Comparison of ENCODE assay signal across 1 cellular context in genomic region chr17:47287068-47287467, GRCh38.
TF ChIP-seq lines count a peak whose summit lies in the region.

No MANE protein-coding gene starts in this region.

TF ChIP-seq in GM12878, 131 proteins besides CTCF, POLR2A, EP300 and RAD21:
- no peak for TF ChIP-seq PRDM15 (CRISPR knock-in tag; IDR thresholded peaks at IDR 0.05)
- no peak for TF ChIP-seq PAX5 (IDR thresholded peaks at IDR 0.05; ENCODE audit: borderline replicate concordance, low read depth, low read length)
- no peak for TF ChIP-seq SUPT20H (IDR thresholded peaks at IDR 0.05; ENCODE audit: borderline replicate concordance, control insufficient read depth, low read depth, low read length)
- TF ChIP-seq JUND (IDR thresholded peaks at IDR 0.05; ENCODE audit: low read depth, low read length): no peak
- TF ChIP-seq MEF2A (IDR thresholded peaks at IDR 0.05; ENCODE audit: insufficient read depth, low read depth, low read length): no peak
- no peak for TF ChIP-seq IKZF1 (conservative IDR thresholded peaks at IDR 0.05)
- no peak for TF ChIP-seq RELA (IDR thresholded peaks at IDR 0.05; ENCODE audit: borderline replicate concordance, partially characterized antibody)
- TF ChIP-seq FOXM1 (IDR thresholded peaks at IDR 0.05; ENCODE audit: low read depth, low read length): no peak
- TF ChIP-seq, protein P1, sequence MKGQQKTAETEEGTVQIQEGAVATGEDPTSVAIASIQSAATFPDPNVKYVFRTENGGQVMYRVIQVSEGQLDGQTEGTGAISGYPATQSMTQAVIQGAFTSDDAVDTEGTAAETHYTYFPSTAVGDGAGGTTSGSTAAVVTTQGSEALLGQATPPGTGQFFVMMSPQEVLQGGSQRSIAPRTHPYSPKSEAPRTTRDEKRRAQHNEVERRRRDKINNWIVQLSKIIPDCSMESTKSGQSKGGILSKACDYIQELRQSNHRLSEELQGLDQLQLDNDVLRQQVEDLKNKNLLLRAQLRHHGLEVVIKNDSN (IDR thresholded peaks at IDR 0.05; ENCODE audit: borderline replicate concordance, extremely low read length, insufficient read depth, low read depth, low read length): no peak
- TF ChIP-seq POU2F2 (IDR thresholded peaks at IDR 0.05; ENCODE audit: borderline replicate concordance, low read depth, low read length): peak; percentile 13; the same call in 1 of the 3 replicates
- no peak for TF ChIP-seq ZBTB40 (IDR thresholded peaks at IDR 0.05; ENCODE audit: borderline replicate concordance)
- peak; percentile 45; the same call in 1 of the 2 replicates for TF ChIP-seq IRF4 (IDR thresholded peaks at IDR 0.05; ENCODE audit: low read depth, low read length)
- TF ChIP-seq SMC3 (IDR thresholded peaks at IDR 0.05; ENCODE audit: borderline replicate concordance, low read length): peak; percentile 19; the same call in 1 of the 2 replicates
- TF ChIP-seq SMARCA5 (IDR thresholded peaks at IDR 0.05): peak; percentile 76
- no peak for TF ChIP-seq BCL11A (IDR thresholded peaks at IDR 0.05; ENCODE audit: low read depth, low read length)
- no peak for TF ChIP-seq BRCA1 (IDR thresholded peaks at IDR 0.05; ENCODE audit: low read depth, low read length)
- peak; percentile 66; the same call in 1 of the 2 replicates for TF ChIP-seq YY1 (IDR thresholded peaks at IDR 0.05; ENCODE audit: low read depth, low read length)
- TF ChIP-seq, protein P2, sequence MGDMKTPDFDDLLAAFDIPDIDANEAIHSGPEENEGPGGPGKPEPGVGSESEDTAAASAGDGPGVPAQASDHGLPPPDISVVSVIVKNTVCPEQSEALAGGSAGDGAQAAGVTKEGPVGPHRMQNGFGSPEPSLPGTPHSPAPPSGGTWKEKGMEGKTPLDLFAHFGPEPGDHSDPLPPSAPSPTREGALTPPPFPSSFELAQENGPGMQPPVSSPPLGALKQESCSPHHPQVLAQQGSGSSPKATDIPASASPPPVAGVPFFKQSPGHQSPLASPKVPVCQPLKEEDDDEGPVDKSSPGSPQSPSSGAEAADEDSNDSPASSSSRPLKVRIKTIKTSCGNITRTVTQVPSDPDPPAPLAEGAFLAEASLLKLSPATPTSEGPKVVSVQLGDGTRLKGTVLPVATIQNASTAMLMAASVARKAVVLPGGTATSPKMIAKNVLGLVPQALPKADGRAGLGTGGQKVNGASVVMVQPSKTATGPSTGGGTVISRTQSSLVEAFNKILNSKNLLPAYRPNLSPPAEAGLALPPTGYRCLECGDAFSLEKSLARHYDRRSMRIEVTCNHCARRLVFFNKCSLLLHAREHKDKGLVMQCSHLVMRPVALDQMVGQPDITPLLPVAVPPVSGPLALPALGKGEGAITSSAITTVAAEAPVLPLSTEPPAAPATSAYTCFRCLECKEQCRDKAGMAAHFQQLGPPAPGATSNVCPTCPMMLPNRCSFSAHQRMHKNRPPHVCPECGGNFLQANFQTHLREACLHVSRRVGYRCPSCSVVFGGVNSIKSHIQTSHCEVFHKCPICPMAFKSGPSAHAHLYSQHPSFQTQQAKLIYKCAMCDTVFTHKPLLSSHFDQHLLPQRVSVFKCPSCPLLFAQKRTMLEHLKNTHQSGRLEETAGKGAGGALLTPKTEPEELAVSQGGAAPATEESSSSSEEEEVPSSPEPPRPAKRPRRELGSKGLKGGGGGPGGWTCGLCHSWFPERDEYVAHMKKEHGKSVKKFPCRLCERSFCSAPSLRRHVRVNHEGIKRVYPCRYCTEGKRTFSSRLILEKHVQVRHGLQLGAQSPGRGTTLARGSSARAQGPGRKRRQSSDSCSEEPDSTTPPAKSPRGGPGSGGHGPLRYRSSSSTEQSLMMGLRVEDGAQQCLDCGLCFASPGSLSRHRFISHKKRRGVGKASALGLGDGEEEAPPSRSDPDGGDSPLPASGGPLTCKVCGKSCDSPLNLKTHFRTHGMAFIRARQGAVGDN (IDR thresholded peaks at IDR 0.05): peak; percentile 8; the same call in 1 of the 2 replicates
- TF ChIP-seq ELK1 (IDR thresholded peaks at IDR 0.05; ENCODE audit: low read depth, low read length): no peak
- TF ChIP-seq RBBP5 (conservative IDR thresholded peaks at IDR 0.05): no peak
- no peak for TF ChIP-seq TAF1 (IDR thresholded peaks at IDR 0.05; ENCODE audit: borderline replicate concordance, low read depth, low read length)
TF ChIP-seq in GM12878: peak in this region for 6.
